ENCODE assay signal across 10 cellular contexts in the genomic region with DNA sequence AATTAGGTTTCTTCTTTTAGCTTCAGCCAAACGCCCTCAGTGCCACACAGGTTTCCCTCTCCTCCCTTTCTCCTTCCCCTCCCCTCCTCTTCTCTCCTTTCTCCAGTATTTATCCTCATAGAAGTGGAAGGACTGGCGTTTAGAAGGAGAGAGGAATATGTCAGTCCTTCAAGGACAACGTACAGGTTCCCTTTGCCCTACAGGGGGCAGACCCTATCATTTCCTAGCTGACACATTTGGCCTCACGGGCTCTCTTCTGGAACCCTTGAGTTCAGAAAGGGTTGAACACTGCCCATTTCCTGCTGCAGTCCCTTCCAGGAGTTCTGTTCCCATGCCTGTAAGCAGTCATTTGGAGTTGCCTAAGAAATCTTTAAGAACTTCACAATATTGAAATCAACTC. TPM values are rescaled to one million over a fixed set of nuclear protein-coding genes. Genes with fewer than 3 reads are reported as not detected.
DNase-seq lines count a peak whose midpoint lies in the region; ATAC-seq and TF ChIP-seq lines count a peak whose summit lies in the region.
"Had no signal": no experiment of that assay in that cellular context is flagged by ENCODE, and none has a peak within 500 bp of the region (broad histone marks: within the 10 kb centered on the region; RNA-seq: fewer than 3 reads in every experiment).

No MANE protein-coding gene starts in this region.

- peaks cover 49% of the 10 kb centered on the region for H3K4me1 Mint-ChIP-seq in nephron progenitor cell

- no peak overlapping the region for H2AFZ ChIP-seq in Karpas-422 (ENCODE audit: low read length)

- no peaks in the 10 kb centered on the region for H3K9me2 ChIP-seq in Karpas-422 (replicated peaks; ENCODE audit: insufficient read depth, low read length)

- H3K4me3 ChIP-seq in Karpas-422 (ENCODE audit: low read length) (no peak overlapping the region), lower lobe of right lung (no peak overlapping the region)

- no peak overlapping the region for H3K4me2 ChIP-seq in Karpas-422 (ENCODE audit: low read depth, low read length, poor library complexity, severe bottlenecking)

- DNase-seq in DMS153 (lab: John Stamatoyannopoulos, UW) (peak; percentile 1), DMS153 treated with DMSO at 0.1 percent for 48 hours (lab: John Stamatoyannopoulos, UW; ENCODE audit: unreplicated experiment) (no peak), Karpas-422 (peak; percentile 67), SW480 (ENCODE audit: low spot score) (peak; percentile 20), nephron progenitor cell (no peak), middle frontal gyrus (ENCODE audit: extremely low spot score, low spot score) (no peak), activated gamma-delta T cell treated with Interleukin-2 at 50 U/mL for 16 hours (no peak), lower lobe of right lung (no peak)
- DNase-seq: 8988T; effector memory CD8-positive, alpha-beta T cell had no signal

- no peaks in the 10 kb centered on the region for H3K36me3 ChIP-seq in Karpas-422 (ENCODE audit: insufficient read depth, low read length)
- H3K36me3 ChIP-seq in lower lobe of right lung, result no peaks in the 10 kb centered on the region

- H4K20me1 ChIP-seq in Karpas-422 (ENCODE audit: insufficient read depth, low read depth, low read length), result no peaks in the 10 kb centered on the region

- ATAC-seq in lower lobe of right lung, result no peak
- ATAC-seq: effector memory CD8-positive, alpha-beta T cell had no signal

- H3K4me3 Mint-ChIP-seq in nephron progenitor cell, result peak overlapping the region; percentile 82
- H3K4me3 Mint-ChIP-seq: effector memory CD8-positive, alpha-beta T cell had no signal

- no peaks in the 10 kb centered on the region for H3K36me3 Mint-ChIP-seq in nephron progenitor cell (ENCODE audit: low read depth)

- H3K27me3 Mint-ChIP-seq in nephron progenitor cell (ENCODE audit: low read depth, poor library complexity), result peaks cover 19% of the 10 kb centered on the region

- no peaks in the 10 kb centered on the region for H3K27me3 ChIP-seq in Karpas-422 (ENCODE audit: low read length)
- peaks cover 70% of the 10 kb centered on the region for H3K27me3 ChIP-seq in lower lobe of right lung (ENCODE audit: low read depth)

- H3K27ac ChIP-seq in Karpas-422 (ENCODE audit: low read length) (no peak overlapping the region), lower lobe of right lung (no peak overlapping the region)

- TF ChIP-seq CTCF in nephron progenitor cell (IDR thresholded peaks at IDR 0.05), result no peak
- no peak for TF ChIP-seq CTCF in lower lobe of right lung (IDR thresholded peaks at IDR 0.05)

- no peaks in the 10 kb centered on the region for H3K79me2 ChIP-seq in Karpas-422 (ENCODE audit: low read length)

- H3K9me3 Mint-ChIP-seq in nephron progenitor cell, result no peaks in the 10 kb centered on the region
- H3K9me3 Mint-ChIP-seq: effector memory CD8-positive, alpha-beta T cell had no signal

- H3K27ac Mint-ChIP-seq in nephron progenitor cell, result no peak overlapping the region
- H3K27ac Mint-ChIP-seq: effector memory CD8-positive, alpha-beta T cell had no signal

- H3K4me1 ChIP-seq in Karpas-422 (ENCODE audit: low read length) (no peaks in the 10 kb centered on the region; the same call in 1 of the 2 replicates), lower lobe of right lung (peaks cover 7% of the 10 kb centered on the region)

- intact Hi-C loops in lower lobe of right lung (cut with DNase I), result no loop called here

- H3K9ac ChIP-seq in Karpas-422 (ENCODE audit: low read length), result no peak overlapping the region

- H3K9me3 ChIP-seq in Karpas-422 (ENCODE audit: low read length), result no peaks in the 10 kb centered on the region
- no peaks in the 10 kb centered on the region for H3K9me3 ChIP-seq in lower lobe of right lung

RNA-seq across cellular contexts. Expression of a gene that starts 46.1 kb away (rescaled TPM):
- total RNA-seq in Karpas-422 (2014; rRNA removed; shearing (Covaris generic); ENCODE audit: low replicate concordance), result 35.3 and 43.5 TPM in 2 replicates
- total RNA-seq in lower lobe of right lung, result 0.89 TPM

Comparison
In these comparisons a context has a peak if more than half of its experiments do, and no peak if none do; other contexts are left out.
1. DNase-seq: peak in DMS153 (single experiment), Karpas-422 (single experiment) and SW480 (single experiment); none in DMS153 treated with DMSO at 0.1 percent for 48 hours (single experiment), nephron progenitor cell (single experiment), middle frontal gyrus (single experiment), activated gamma-delta T cell treated with Interleukin-2 at 50 U/mL for 16 hours (single experiment) and lower lobe of right lung (single experiment).
2. RNA of a gene that starts 46.1 kb away (total RNA-seq): 35.3 to 43.5 TPM in Karpas-422; 0.89 TPM in lower lobe of right lung (single experiment); every median in the first group is over 10 times any median in the second.